In the genomic region with DNA sequence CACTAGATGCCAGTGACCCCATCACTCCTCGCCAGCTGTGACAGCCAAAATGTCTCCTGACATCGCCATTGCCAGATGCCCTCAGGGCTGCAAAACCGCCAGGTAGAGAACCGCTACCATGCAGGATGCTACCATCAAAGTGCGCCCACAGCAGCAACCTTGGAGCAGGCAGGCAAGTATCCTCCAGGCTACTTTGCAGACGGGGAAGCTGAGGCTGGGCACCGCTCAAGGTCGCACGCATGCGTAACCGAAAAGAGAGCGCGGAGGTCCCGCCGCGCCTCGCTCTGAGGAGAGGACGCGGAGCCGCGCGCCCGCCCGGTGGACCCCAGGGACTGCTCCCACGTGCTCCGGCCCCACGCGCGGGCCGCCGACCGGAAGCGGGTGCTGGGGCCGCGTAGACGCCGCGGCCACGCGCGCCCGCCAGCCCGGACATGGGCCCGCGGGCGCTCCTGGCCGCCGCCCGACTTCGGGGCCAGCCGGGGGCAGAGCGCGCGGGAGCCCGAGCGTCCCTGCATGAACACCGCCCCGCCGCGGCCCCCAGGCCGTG, we compare ENCODE assay signal across 8 cellular contexts. TPM values are rescaled to one million over a fixed set of nuclear protein-coding genes. Genes with fewer than 3 reads are reported as not detected.
DNase-seq lines count a peak whose midpoint lies in the region; ATAC-seq and TF ChIP-seq lines count a peak whose summit lies in the region.

Gene STS, plus strand, starts transcription at position 282 of the 547 bp plus-strand sequence. CDS start 105,488 bp downstream, outside the sequence.

- H2AFZ ChIP-seq in osteoblast (ENCODE audit: low read length): peak within 1 kb of the TSS; percentile 98

- H3K36me3 ChIP-seq in osteoblast (ENCODE audit: insufficient read depth, low read length) (no peaks in the 10 kb centered on the region), upper lobe of right lung (no peaks in the 10 kb centered on the region)

- DNase-seq in NCI-H146 (lab: John Stamatoyannopoulos, UW) (peak; percentile 62), NCI-H146 treated with DMSO at 0.1 percent for 48 hours (lab: John Stamatoyannopoulos, UW; ENCODE audit: unreplicated experiment) (no peak), NCI-H69 (lab: John Stamatoyannopoulos, UW) (peak; percentile 83), glutamatergic neuron (peak; percentile 54), osteoblast (ENCODE audit: insufficient read length, low spot score, missing footprints) (peak; percentile 86), upper lobe of right lung (no peak)
- DNase-seq in activated gamma-delta T cell treated with anti-CD3 and anti-CD28 coated beads, Interleukin-2, amount 50 U/mL, for 16 hours (ENCODE audit: low read depth): peak; percentile 12

- ATAC-seq in HG02840 (IDR thresholded peaks at IDR 0.05; ENCODE audit: low FRiP score, unreplicated experiment) (peak; percentile 39), upper lobe of right lung (peak; percentile 72)

- intact Hi-C loops in upper lobe of right lung (cut with DNase I): no loop called here

- H3K79me2 ChIP-seq in osteoblast (ENCODE audit: insufficient read depth, low read length): peaks cover 33% of the 10 kb centered on the region

- H3K4me3 ChIP-seq in osteoblast (ENCODE audit: insufficient read depth, low read length): peak within 1 kb of the TSS; percentile 85
- peak within 1 kb of the TSS; percentile 73 for H3K4me3 ChIP-seq in upper lobe of right lung

- peaks cover 3% of the 10 kb centered on the region for H3K27me3 Mint-ChIP-seq in glutamatergic neuron (ENCODE audit: unreplicated experiment)

- H3K4me1 ChIP-seq in osteoblast (ENCODE audit: insufficient read depth, low read length): peaks cover 3% of the 10 kb centered on the region
- H3K4me1 ChIP-seq in upper lobe of right lung: peaks cover 9% of the 10 kb centered on the region

- H3K4me3 Mint-ChIP-seq in glutamatergic neuron (ENCODE audit: unreplicated experiment): peak within 1 kb of the TSS; percentile 86

- peak within 1 kb of the TSS; percentile 92 for H3K27ac Mint-ChIP-seq in glutamatergic neuron (ENCODE audit: unreplicated experiment)

- TF ChIP-seq CTCF in glutamatergic neuron (IDR thresholded peaks at IDR 0.05; ENCODE audit: partially characterized antibody, unreplicated experiment): no peak
- TF ChIP-seq CTCF in osteoblast (IDR thresholded peaks at IDR 0.05; ENCODE audit: extremely low read depth, low read depth, low read length): no peak
- no peak for TF ChIP-seq CTCF in upper lobe of right lung (IDR thresholded peaks at IDR 0.05)

- peak within 1 kb of the TSS; percentile 90 for H3K4me2 ChIP-seq in osteoblast (ENCODE audit: insufficient read depth, low read length)

- peaks cover 6% of the 10 kb centered on the region for H4K20me1 ChIP-seq in osteoblast (ENCODE audit: insufficient read depth, low read length)

- peaks cover 8% of the 10 kb centered on the region for H3K9me3 Mint-ChIP-seq in glutamatergic neuron (ENCODE audit: unreplicated experiment)

- peaks cover 12% of the 10 kb centered on the region for H3K4me1 Mint-ChIP-seq in glutamatergic neuron (ENCODE audit: low read depth, unreplicated experiment)

- H3K9me3 ChIP-seq in osteoblast (ENCODE audit: low read depth, low read length) (no peaks in the 10 kb centered on the region), upper lobe of right lung (no peaks in the 10 kb centered on the region)

- H3K27ac ChIP-seq in osteoblast (ENCODE audit: low read depth, low read length) (peak within 1 kb of the TSS; percentile 46), upper lobe of right lung (peak within 1 kb of the TSS; percentile 81)

- H3K27me3 ChIP-seq in osteoblast (ENCODE audit: insufficient read depth, low read length) (no peaks in the 10 kb centered on the region), upper lobe of right lung (no peaks in the 10 kb centered on the region)

- no peaks in the 10 kb centered on the region for H3K36me3 Mint-ChIP-seq in glutamatergic neuron (ENCODE audit: unreplicated experiment)

RNA-seq across cellular contexts. Expression of gene STS, which starts in this region (rescaled TPM):
- total RNA-seq in glutamatergic neuron (ENCODE audit: unreplicated experiment) (7.2 TPM), osteoblast (10.9 and 15.0 TPM in 2 replicates), upper lobe of right lung (11.6 TPM)

Comparison
In these comparisons a context has a peak if more than half of its experiments do, and no peak if none do; other contexts are left out.
1. DNase-seq: peak in NCI-H146 (single experiment), NCI-H69 (single experiment), activated gamma-delta T cell treated with anti-CD3 and anti-CD28 coated beads, Interleukin-2, amount 50 U/mL, for 16 hours (single experiment), glutamatergic neuron (single experiment) and osteoblast (single experiment); none in NCI-H146 treated with DMSO at 0.1 percent for 48 hours (single experiment) and upper lobe of right lung (single experiment).